Comparison of ENCODE assay signal across 11 cellular contexts in genomic region chr2:45469314-45470099, GRCh38.
DNase-seq lines count a peak whose midpoint lies in the region; ATAC-seq and TF ChIP-seq lines count a peak whose summit lies in the region.
"Had no signal": no experiment of that assay in that cellular context is flagged by ENCODE, and none has a peak within 500 bp of the region (broad histone marks: within the 10 kb centered on the region; RNA-seq: fewer than 3 reads in every experiment).

No MANE protein-coding gene starts in this region.

- no peaks in the 10 kb centered on the region for H3K9me3 Mint-ChIP-seq in chondrocyte (ENCODE audit: low read depth)
- no peaks in the 10 kb centered on the region for H3K9me3 Mint-ChIP-seq in activated T-cell treated with anti-CD3 and anti-CD28 coated beads, Interleukin-2, amount 50 U/mL, for 24 hours
- H3K9me3 Mint-ChIP-seq: T-cell had no signal

- H3K36me3 Mint-ChIP-seq in chondrocyte (ENCODE audit: low read depth), result peaks cover 2% of the 10 kb centered on the region
- H3K36me3 Mint-ChIP-seq in activated T-cell treated with anti-CD3 and anti-CD28 coated beads, Interleukin-2, amount 50 U/mL, for 24 hours (ENCODE audit: low read depth), result peaks cover 10% of the 10 kb centered on the region

- H3K27ac Mint-ChIP-seq in chondrocyte (ENCODE audit: unreplicated experiment), result peak overlapping the region; percentile 1
- no peak overlapping the region for H3K27ac Mint-ChIP-seq in activated T-cell treated with anti-CD3 and anti-CD28 coated beads, Interleukin-2, amount 50 U/mL, for 24 hours
- H3K27ac Mint-ChIP-seq: T-cell had no signal

- intact Hi-C loops in sciatic nerve (cut with DNase I), result no loop called here

- no peak for TF ChIP-seq CTCF in chondrocyte (IDR thresholded peaks at IDR 0.05)

- no peak overlapping the region for H3K4me3 Mint-ChIP-seq in chondrocyte (ENCODE audit: unreplicated experiment)
- no peak overlapping the region for H3K4me3 Mint-ChIP-seq in activated T-cell treated with anti-CD3 and anti-CD28 coated beads, Interleukin-2, amount 50 U/mL, for 24 hours
- H3K4me3 Mint-ChIP-seq: T-cell had no signal

- DNase-seq in NCI-H146 treated with DMSO at 0.1 percent for 48 hours (lab: John Stamatoyannopoulos, UW; ENCODE audit: unreplicated experiment) (peak; percentile 85), chondrocyte (ENCODE audit: low spot score) (no peak), sciatic nerve (ENCODE audit: low spot score) (no peak), SK-N-DZ (ENCODE audit: low spot score) (no peak), DMS 273 (lab: John Stamatoyannopoulos, UW; ENCODE audit: unreplicated experiment) (no peak)
- DNase-seq in activated T-cell treated with anti-CD3 and anti-CD28 coated beads, Interleukin-2, amount 50 U/mL, for 24 hours, result no peak
- DNase-seq: MV-4-11; stimulated activated naive CD4-positive, alpha-beta T cell treated with Interleukin-2 at 50 U/mL for 16 hours; T-cell had no signal

- ATAC-seq in GM19463 (IDR thresholded peaks at IDR 0.05; ENCODE audit: unreplicated experiment), result peak; percentile 50
- ATAC-seq in sciatic nerve, result peak; percentile 96
- no peak for ATAC-seq in HG02623 (IDR thresholded peaks at IDR 0.05; ENCODE audit: unreplicated experiment)
- ATAC-seq: T-cell had no signal

- H3K27me3 Mint-ChIP-seq in chondrocyte (ENCODE audit: low read depth), result no peaks in the 10 kb centered on the region
- H3K27me3 Mint-ChIP-seq in activated T-cell treated with anti-CD3 and anti-CD28 coated beads, Interleukin-2, amount 50 U/mL, for 24 hours, result no peaks in the 10 kb centered on the region
- H3K27me3 Mint-ChIP-seq: T-cell had no signal

- peaks cover 44% of the 10 kb centered on the region for H3K4me1 Mint-ChIP-seq in chondrocyte (ENCODE audit: low read depth)
- H3K4me1 Mint-ChIP-seq in activated T-cell treated with anti-CD3 and anti-CD28 coated beads, Interleukin-2, amount 50 U/mL, for 24 hours (ENCODE audit: low read depth), result peaks cover 4% of the 10 kb centered on the region
